ENCODE assay signal across 8 cellular contexts in genomic region chr1:21638531-21639341, GRCh38. TPM values are rescaled to one million over a fixed set of nuclear protein-coding genes. Genes with fewer than 3 reads are reported as not detected.
A peak's percentile ranks its signal among the peaks of the same experiment; 100 is the strongest.
DNase-seq lines count a peak whose midpoint lies in the region; ATAC-seq and TF ChIP-seq lines count a peak whose summit lies in the region.

No MANE protein-coding gene starts in this region.

- no peak overlapping the region for H3K9ac ChIP-seq in parathyroid adenoma

- peak overlapping the region; percentile 98 for H3K27ac ChIP-seq in parathyroid adenoma

- H3K4me3 ChIP-seq in parathyroid adenoma (ENCODE audit: low read depth, low read length): no peak overlapping the region
- no peak overlapping the region for H3K4me3 ChIP-seq in H7 (ENCODE audit: insufficient read depth, low read depth, low read length)

- ATAC-seq in GM18870 (IDR thresholded peaks at IDR 0.05; ENCODE audit: unreplicated experiment): no peak

- H3K4me1 ChIP-seq in parathyroid adenoma: peaks cover 60% of the 10 kb centered on the region

- no peak overlapping the region for H2AFZ ChIP-seq in parathyroid adenoma

- H3K27me3 ChIP-seq in parathyroid adenoma (ENCODE audit: control insufficient read depth, insufficient read depth, low read length) (no peaks in the 10 kb centered on the region), H7 (ENCODE audit: control insufficient read depth, insufficient read depth, low read length) (no peaks in the 10 kb centered on the region)

- H3K79me2 ChIP-seq in parathyroid adenoma: no peaks in the 10 kb centered on the region

- H3K36me3 ChIP-seq in parathyroid adenoma (ENCODE audit: control insufficient read depth, insufficient read depth, low read length) (no peaks in the 10 kb centered on the region), H7 (replicated peaks; ENCODE audit: control insufficient read depth, insufficient read depth, low read length) (no peaks in the 10 kb centered on the region)

- TF ChIP-seq CTCF in parathyroid adenoma (IDR thresholded peaks at IDR 0.05): no peak

- DNase-seq in H4 (ENCODE audit: low spot score) (peak; percentile 96), NCI-H2171 treated with DMSO at 0.1 percent for 48 hours (lab: John Stamatoyannopoulos, UW) (peak; percentile 63), dermis blood vessel endothelial cell (peak; percentile 17), mesenteric fat pad (ENCODE audit: low spot score) (no peak), H7 (no peak)
- no peak for DNase-seq in stimulated activated naive CD4-positive, alpha-beta T cell (lab: John Stamatoyannopoulos, UW)

- peak overlapping the region; percentile 38 for H3K4me2 ChIP-seq in parathyroid adenoma (ENCODE audit: low read length)

- H3K9me3 ChIP-seq in parathyroid adenoma (ENCODE audit: control insufficient read depth, low read length): no peaks in the 10 kb centered on the region

RNA-seq across cellular contexts. Expression of gene RAP1GAP, which starts 30.4 kb away (rescaled TPM):
- total RNA-seq in H4 (2014; rRNA removed; shearing (Covaris generic)): 2.0 and 2.3 TPM in 2 replicates
- under 0.01 and 0.05 TPM in 2 replicates for total RNA-seq in dermis blood vessel endothelial cell
- total RNA-seq in mesenteric fat pad: 0.26 TPM
- 9.4 and 10.1 TPM in 2 replicates for total RNA-seq in H7 (2014; rRNA removed; shearing (Covaris generic))

Comparison
In these comparisons a context has a peak if more than half of its experiments do, and no peak if none do; other contexts are left out.
1. DNase-seq: peak in H4 (single experiment), NCI-H2171 treated with DMSO at 0.1 percent for 48 hours (single experiment) and dermis blood vessel endothelial cell (single experiment); none in mesenteric fat pad (single experiment), stimulated activated naive CD4-positive, alpha-beta T cell (0 of 6) and H7 (single experiment).